Comparison of ENCODE assay signal across 13 cellular contexts in genomic region chr6:101803146-101803545, GRCh38.
"Had no signal": no experiment of that assay in that cellular context is flagged by ENCODE, and none has a peak within 500 bp of the region (broad histone marks: within the 10 kb centered on the region; RNA-seq: fewer than 3 reads in every experiment).

No MANE protein-coding gene starts in this region.

- H3K4me1 ChIP-seq: esophagus squamous epithelium, heart left ventricle, left ventricle myocardium inferior, testis had no signal

- H3K4me3 ChIP-seq: esophagus squamous epithelium, heart left ventricle, left ventricle myocardium inferior, ovary, testis had no signal

- ATAC-seq: heart left ventricle; stimulated activated naive CD8-positive, alpha-beta T cell treated with anti-CD3 and anti-CD28 coated beads, Interleukin-15, amount 100 ng/mL, for 72 hours; T-helper 17 cell had no signal

- H3K27me3 ChIP-seq: esophagus squamous epithelium, heart left ventricle, ovary, testis had no signal

- H3K27ac ChIP-seq: esophagus squamous epithelium, heart left ventricle, left ventricle myocardium inferior, ovary, testis had no signal

- H3K9me3 ChIP-seq: esophagus squamous epithelium, heart left ventricle, left ventricle myocardium inferior, ovary, testis had no signal

- DNase-seq: activated B cell treated with CpG ODN at 0.5 μM for 24 hours; activated CD4-positive, alpha-beta T cell treated with anti-CD3 and anti-CD28 coated beads, Interleukin-2, amount 10 ng/mL, durations not matched to agents 7 days and 5 days; activated T-cell treated with anti-CD3 and anti-CD28 coated beads, Interleukin-2, amount 50 U/mL, for 1 hour; amygdala; esophagus squamous epithelium; heart left ventricle; left ventricle myocardium inferior; nephron progenitor cell; ovary; stimulated activated CD4-positive, alpha-beta T cell treated with anti-CD3 and anti-CD28 coated beads, Interleukin-4, amount 100 ng/mL, for 4 hours; stimulated activated naive CD8-positive, alpha-beta T cell treated with anti-CD3 and anti-CD28 coated beads, Interleukin-15, amount 100 ng/mL, for 72 hours; T-helper 17 cell; testis had no signal

- H3K36me3 ChIP-seq: esophagus squamous epithelium, heart left ventricle, left ventricle myocardium inferior, ovary had no signal
